ENCODE assay signal across 8 cellular contexts in genomic region chr13:27171830-27172494, GRCh38. TPM values are rescaled to one million over a fixed set of nuclear protein-coding genes. Genes with fewer than 3 reads are reported as not detected.
DNase-seq lines count a peak whose midpoint lies in the region; ATAC-seq, FAIRE-seq and TF ChIP-seq lines count a peak whose summit lies in the region.

No MANE protein-coding gene starts in this region.

- DNase-seq in GM12892 (ENCODE audit: insufficient read length), result peak; percentile 77
- peak; percentile 73 for DNase-seq in NCI-H1105 treated with DMSO at 0.1 percent for 48 hours (lab: John Stamatoyannopoulos, UW)
- peak; percentile 83 to 94 (median 89) for DNase-seq in T-helper 1 cell
- DNase-seq in amniotic stem cell (lab: John Stamatoyannopoulos, UW), result peak; percentile 72
- DNase-seq in left ventricle myocardium inferior, result peak; percentile 93
- DNase-seq in psoas muscle, result peak; percentile 95 to 97

- H3K4me1 ChIP-seq in left ventricle myocardium inferior (peaks cover 51% of the 10 kb centered on the region), psoas muscle (peaks cover 31% of the 10 kb centered on the region), urinary bladder (ENCODE audit: insufficient read depth) (no peaks in the 10 kb centered on the region)

- H3K36me3 ChIP-seq in left ventricle myocardium inferior (no peaks in the 10 kb centered on the region), psoas muscle (ENCODE audit: insufficient read depth in 1 of 2, low read depth in 1 of 2) (no peaks in the 10 kb centered on the region), urinary bladder (ENCODE audit: insufficient read depth) (no peaks in the 10 kb centered on the region)

- TF ChIP-seq CTCF in left ventricle myocardium inferior (IDR thresholded peaks at IDR 0.05; ENCODE audit: borderline replicate concordance) (peak; percentile 35), psoas muscle (IDR thresholded peaks at IDR 0.05) (peak; percentile 18)

- no peaks in the 10 kb centered on the region for H3K9me3 ChIP-seq in left ventricle myocardium inferior (replicated peaks)
- no peaks in the 10 kb centered on the region for H3K9me3 ChIP-seq in psoas muscle

- 0 to 1% (median 0%) methylated on average over 56 to 72 of the region's 73 CpGs for WGBS in psoas muscle, 3 donors
- WGBS in urinary bladder, result under 1% methylated on average over 73 of the region's 73 CpGs

- intact Hi-C loops in left ventricle myocardium inferior (cut with micrococcal nuclease) (no loop called here), psoas muscle (cut with DNase I) (loop anchor here (1.0 to 10.0 kb wide), 4 partner anchors 79 to 187 kb away; partner anchors contain the start of gene RPL21 (in 2 of the 2))

- ATAC-seq in HG02623 (IDR thresholded peaks at IDR 0.05; ENCODE audit: unreplicated experiment) (peak; percentile 74), psoas muscle (peak; percentile 96 to 98 (median 97))

- peak; percentile 99 for FAIRE-seq in GM12892 (lab: Jason Lieb, UNC)

- peak; percentile 64; the same call in 1 of the 2 replicates for TF ChIP-seq POLR2A in GM12892 (IDR thresholded peaks at IDR 0.05; ENCODE audit: low read depth, low read length)

- H3K27me3 ChIP-seq in left ventricle myocardium inferior (ENCODE audit: low read depth) (no peaks in the 10 kb centered on the region), psoas muscle (ENCODE audit: insufficient read depth in 3 of 3, low read length in 2 of 3) (no peaks in the 10 kb centered on the region)

- H3K4me3 ChIP-seq in left ventricle myocardium inferior (peak overlapping the region; percentile 95), psoas muscle (peak overlapping the region; percentile 86), urinary bladder (ENCODE audit: low read depth, low read length) (peak overlapping the region; percentile 99)

- H3K27ac ChIP-seq in left ventricle myocardium inferior (replicated peaks) (peak overlapping the region; percentile 96), psoas muscle (peak overlapping the region; percentile 90), urinary bladder (ENCODE audit: low read depth) (peak overlapping the region; percentile 91)

RNA-seq across cellular contexts. Expression of gene USP12, which starts 0.4 kb away (rescaled TPM):
- 37.2 TPM for polyA plus RNA-seq in GM12892 (2012; ENCODE audit: missing spikeins)
- total RNA-seq in left ventricle myocardium inferior (16.8 TPM), psoas muscle (10 to 100 TPM; 15.9 to 24.0 (median 20.1) TPM), urinary bladder (45.0 TPM)
- polyA plus RNA-seq in psoas muscle (10 to 100 TPM; 13.1 to 31.7 (median 25.3) TPM), urinary bladder (21.8 TPM)

Comparison
In these comparisons a context has a peak if more than half of its experiments do, and no peak if none do; other contexts are left out.
1. Peak in every context shown above with its lines: DNase-seq, ATAC-seq, H3K4me3 ChIP-seq and H3K27ac ChIP-seq.